23 cellular contexts compared by ENCODE assay signal in genomic region chr13:109271555-109271954, GRCh38.
DNase-seq lines count a peak whose midpoint lies in the region; ATAC-seq, FAIRE-seq and TF ChIP-seq lines count a peak whose summit lies in the region.
"Had no signal": no experiment of that assay in that cellular context is flagged by ENCODE, and none has a peak within 500 bp of the region (broad histone marks: within the 10 kb centered on the region; RNA-seq: fewer than 3 reads in every experiment).

No MANE protein-coding gene starts in this region.

- no peaks in the 10 kb centered on the region for H3K27me3 ChIP-seq in HCT116 (ENCODE audit: insufficient read depth, low read length)
- H3K27me3 ChIP-seq in SJCRH30: no peaks in the 10 kb centered on the region
- no peaks in the 10 kb centered on the region for H3K27me3 ChIP-seq in iPS-18a (ENCODE audit: control insufficient read depth, insufficient read depth, low read length)

- H3K9me3 ChIP-seq in A549: no peaks in the 10 kb centered on the region
- H3K9me3 ChIP-seq in HCT116 (ENCODE audit: control insufficient read depth in 1 of 2, insufficient read depth in 1 of 2, low read depth in 1 of 2, low read length in 2 of 2): no peaks in the 10 kb centered on the region
- H3K9me3 ChIP-seq in SJCRH30 (replicated peaks): no peaks in the 10 kb centered on the region
- H3K9me3 ChIP-seq in iPS-18a (ENCODE audit: control insufficient read depth, low read depth, low read length): no peaks in the 10 kb centered on the region

- peak overlapping the region; percentile 56 for H3K9ac ChIP-seq in HCT116 (ENCODE audit: low read length)
- no peak overlapping the region for H3K9ac ChIP-seq in iPS-18a (ENCODE audit: low read length)

- no TSS peak for BruUV-seq in HCT116 (replicated peaks; lab: Mats Ljungman, UMichigan)

- DNase-seq in A549 (ENCODE audit: low read depth in 1 of 2, low spot score in 1 of 2) (no peak), HCT116 (ENCODE audit: low read depth, low spot score) (no peak), SJCRH30 (peak in 1 of 2 experiments; percentile 13), NCI-H1092 (lab: John Stamatoyannopoulos, UW) (no peak)
- DNase-seq: ACHN; activated CD4-positive, alpha-beta T cell treated with anti-CD3 and anti-CD28 coated beads, Interleukin-2, amount 10 ng/mL, durations not matched to agents 24 days and 14 days; activated naive CD8-positive, alpha-beta T cell treated with anti-CD3 and anti-CD28 coated beads for 36 hours; DMS 273 treated with DMSO at 0.1 percent for 48 hours; effector memory CD8-positive, alpha-beta T cell; GF-D8; immature natural killer cell; Kasumi-1; NCI-H1092 treated with DMSO at 0.1 percent for 48 hours; NCI-H2029; NCI-H446; occipital lobe; SHP77; stimulated activated CD8-positive, alpha-beta memory T cell treated with anti-CD3 and anti-CD28 coated beads, Interleukin-4, amount 100 ng/mL, for 48 hours had no signal

- no peaks in the 10 kb centered on the region for H4K20me1 ChIP-seq in HCT116 (ENCODE audit: insufficient read depth)

- no peak for TF ChIP-seq EP300 in A549 (IDR thresholded peaks at IDR 0.05)

- intact Hi-C loops in HCT116 (cut with micrococcal nuclease): loop anchor here (5.0 to 10.0 kb wide), 2 partner anchors 124 to 307 kb away; no protein-coding TSS in a partner anchor

- H3K4me1 ChIP-seq in A549 (peaks cover 40% of the 10 kb centered on the region; the same call in 2 of the 3 replicates), HCT116 (ENCODE audit: control insufficient read depth in 1 of 2, insufficient read depth in 2 of 2, low read length in 2 of 2) (peaks cover 40 to 63% of the 10 kb centered on the region in 2 experiments), SJCRH30 (peaks cover 36% of the 10 kb centered on the region), iPS-18a (ENCODE audit: control insufficient read depth, low read depth, low read length) (peaks cover 31% of the 10 kb centered on the region)

- H2AFZ ChIP-seq in HCT116 (ENCODE audit: low read depth, low read length, poor library complexity, severe bottlenecking): no peak overlapping the region

- peak; percentile 21 to 49; a peak in 5 of 6 replicates for ATAC-seq in A549
- peak; percentile 23 for ATAC-seq in HCT116
- no peak for ATAC-seq in GM21619 (IDR thresholded peaks at IDR 0.05; ENCODE audit: unreplicated experiment)
- no peak for ATAC-seq in GM19397 (IDR thresholded peaks at IDR 0.05; ENCODE audit: unreplicated experiment)
- ATAC-seq in HG03280 (IDR thresholded peaks at IDR 0.05; ENCODE audit: unreplicated experiment): no peak
- ATAC-seq: effector memory CD8-positive, alpha-beta T cell had no signal

- no peak for TF ChIP-seq CTCF in A549 (IDR thresholded peaks at IDR 0.05)
- no peak for TF ChIP-seq CTCF in HCT116 (IDR thresholded peaks at IDR 0.05 in 2 of 3, conservative IDR thresholded peaks at IDR 0.05 in 1 of 3; ENCODE audit: borderline replicate concordance in 1 of 3, insufficient read depth in 1 of 3, low read depth in 2 of 3, low read length in 2 of 3)

- no peak for FAIRE-seq in A549 (lab: Jason Lieb, UNC)

- POLR2A ChIA-PET in A549 (lab: Yijun Ruan, JAX): interaction anchor here (0.8 to 1.8 kb wide), 2 partner anchors 472 to 508 kb away, joined by 4 read pairs; no protein-coding TSS in a partner anchor
- POLR2A ChIA-PET in HCT116 (lab: Charles Lee): interaction anchor here (0.6 to 1.1 kb wide), 2 partner anchors 115 to 126 kb away, joined by 3 to 5 read pairs; no protein-coding TSS in a partner anchor

- peak overlapping the region; percentile 83 for H3K4me2 ChIP-seq in A549
- peak overlapping the region; percentile 61 for H3K4me2 ChIP-seq in HCT116 (ENCODE audit: low read length)

- no peaks in the 10 kb centered on the region for H3K9me2 ChIP-seq in HCT116 (ENCODE audit: insufficient read depth)

- H3K27ac ChIP-seq in A549: peak overlapping the region; percentile 83 to 90
- peak overlapping the region; percentile 75 for H3K27ac ChIP-seq in HCT116 (ENCODE audit: low read depth, low read length)
- peak overlapping the region; percentile 84 for H3K27ac ChIP-seq in SJCRH30
- no peak overlapping the region for H3K27ac ChIP-seq in iPS-18a (ENCODE audit: low read length)
- H3K27ac ChIP-seq: C4-2B had no signal

- H3K79me2 ChIP-seq in HCT116 (ENCODE audit: insufficient read depth, low read length): peaks cover 38% of the 10 kb centered on the region

- TF ChIP-seq RAD21 in A549 (conservative IDR thresholded peaks at IDR 0.05 in 1 of 2, IDR thresholded peaks at IDR 0.05 in 1 of 2) (no peak), HCT116 (IDR thresholded peaks at IDR 0.05; ENCODE audit: low read depth) (no peak)

- no peaks in the 10 kb centered on the region for H3K36me3 ChIP-seq in HCT116 (ENCODE audit: control insufficient read depth in 1 of 2, insufficient read depth in 2 of 2, low read length in 2 of 2)
- no peaks in the 10 kb centered on the region for H3K36me3 ChIP-seq in SJCRH30
- peaks cover 7% of the 10 kb centered on the region for H3K36me3 ChIP-seq in iPS-18a (ENCODE audit: control insufficient read depth, low read depth, low read length)

- no peak for TF ChIP-seq POLR2A in A549 (IDR thresholded peaks at IDR 0.05; ENCODE audit: low read length)
- no peak for TF ChIP-seq POLR2A in HCT116 (IDR thresholded peaks at IDR 0.05; ENCODE audit: borderline replicate concordance, extremely low read depth, insufficient read depth, insufficient read length)

- CTCF ChIA-PET in A549 (lab: Yijun Ruan, JAX): interaction anchor here (0.6 to 2.7 kb wide), 2 partner anchors 172 to 311 kb away, joined by 3 to 7 read pairs; no protein-coding TSS in a partner anchor
- CTCF ChIA-PET in HCT116 (lab: Charles Lee): no interaction called here

- H3K4me3 ChIP-seq in A549 (peak overlapping the region; percentile 44), HCT116 (replicated peaks in 1 of 2; ENCODE audit: low read depth in 1 of 2, low read length in 2 of 2) (peak overlapping the region in 1 of 2 experiments; percentile 33; a peak in 2 of 4 replicates), SJCRH30 (peak overlapping the region; percentile 47), iPS-18a (ENCODE audit: low read length) (peak overlapping the region; percentile 26)

- WGBS in A549 (ENCODE audit: missing lambda C conversion rate): 18% methylated on average over 2 of the region's 2 CpGs

- RAD21 ChIA-PET in HCT116 (lab: Charles Lee; ENCODE audit: low non-redundant PET in 1 of 2, low total read pairs in 2 of 2, uncharacterized antibody in 2 of 2, unreplicated experiment in 2 of 2): no interaction called here

TF ChIP-seq in A549, 52 proteins besides CTCF, POLR2A, EP300 and RAD21 (continues in another document):
- TF ChIP-seq EHF (CRISPR knock-in tag; IDR thresholded peaks at IDR 0.05) (peak; percentile 12; the same call in 1 of the 2 replicates), ELK1 (IDR thresholded peaks at IDR 0.05; ENCODE audit: low read depth, low read length) (no peak), SMC3 (IDR thresholded peaks at IDR 0.05) (0 out of 3 replicates have a peak, but pooled peaks have one; percentile 3), FOSB (CRISPR knock-in tag; IDR thresholded peaks at IDR 0.05) (peak; percentile 98), HOXB5 (CRISPR knock-in tag; IDR thresholded peaks at IDR 0.05) (no peak), GATA3 (IDR thresholded peaks at IDR 0.05; ENCODE audit: borderline replicate concordance) (no peak), MYC (IDR thresholded peaks at IDR 0.05; ENCODE audit: borderline replicate concordance, low read length) (no peak), RNF2 (IDR thresholded peaks at IDR 0.05; ENCODE audit: borderline replicate concordance, low read depth) (no peak), CBX2 (IDR thresholded peaks at IDR 0.05; ENCODE audit: borderline replicate concordance, low read depth) (no peak)
- TF ChIP-seq, protein P1, sequence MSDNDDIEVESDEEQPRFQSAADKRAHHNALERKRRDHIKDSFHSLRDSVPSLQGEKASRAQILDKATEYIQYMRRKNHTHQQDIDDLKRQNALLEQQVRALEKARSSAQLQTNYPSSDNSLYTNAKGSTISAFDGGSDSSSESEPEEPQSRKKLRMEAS (IDR thresholded peaks at IDR 0.05): no peak

TF ChIP-seq in HCT116, 20 proteins besides CTCF, POLR2A, EP300 and RAD21:
- peak; percentile 50; the same call in 1 of the 2 replicates for TF ChIP-seq POLR2AphosphoS5 (IDR thresholded peaks at IDR 0.05; ENCODE audit: low read depth, low read length)
- TF ChIP-seq, protein P1 (IDR thresholded peaks at IDR 0.05): no peak

Comparison
In these comparisons a context has a peak if more than half of its experiments do, and no peak if none do; other contexts are left out.
1. ATAC-seq: peak in A549 (2 of 2) and HCT116 (single experiment); none in GM21619 (single experiment), GM19397 (single experiment) and HG03280 (single experiment).